In genomic region chr22:30694638-30695350, GRCh38 we compare ENCODE assay signal across 8 cellular contexts. TPM values are rescaled to one million over a fixed set of nuclear protein-coding genes. Genes with fewer than 3 reads are reported as not detected.
A peak's percentile ranks its signal among the peaks of the same experiment; 100 is the strongest.
DNase-seq lines count a peak whose midpoint lies in the region; ATAC-seq, FAIRE-seq and TF ChIP-seq lines count a peak whose summit lies in the region.

TSS of gene OSBP2 (plus strand) at chr22:30694874. CDS start at chr22:30694910, 36 bp downstream.

- peak within 1 kb of the TSS; percentile 35 for H3K27ac ChIP-seq in CD8-positive, alpha-beta T cell (ENCODE audit: low read depth, low read length)
- H3K27ac ChIP-seq in HUES64 (ENCODE audit: low read depth, low read length), result peak within 1 kb of the TSS; percentile 49; the same call in 1 of the 2 replicates
- peak within 1 kb of the TSS; percentile 48 to 98 (median 95) for H3K27ac ChIP-seq in dorsolateral prefrontal cortex
- H3K27ac ChIP-seq in lung (ENCODE audit: low read depth in 1 of 2, low read length in 1 of 2), result peak within 1 kb of the TSS in 1 of 2 donors; percentile 29

- POLR2A ChIA-PET in CD8-positive, alpha-beta T cell (lab: Charles Lee), result no interaction called here

- peak; percentile 43 for ATAC-seq in CD8-positive, alpha-beta T cell
- peak; percentile 37 for ATAC-seq in lung (ENCODE audit: insufficient read depth, low FRiP score)

- peak within 1 kb of the TSS; percentile 66 for H3K27ac Mint-ChIP-seq in CD8-positive, alpha-beta T cell

- peaks cover 10% of the 10 kb centered on the region for H3K27me3 Mint-ChIP-seq in CD8-positive, alpha-beta T cell (ENCODE audit: low read depth)

- no peaks in the 10 kb centered on the region for H3K36me3 ChIP-seq in CD8-positive, alpha-beta T cell (ENCODE audit: insufficient read depth, low read length)
- H3K36me3 ChIP-seq in HUES64 (ENCODE audit: insufficient read depth, low read length) (no peaks in the 10 kb centered on the region), lung (ENCODE audit: control insufficient read depth in 2 of 2, insufficient read depth in 2 of 2, low read length in 2 of 2) (no peaks in the 10 kb centered on the region)

- intact Hi-C loops in CD8-positive, alpha-beta T cell (cut with DNase I, micrococcal nuclease), result loop anchor here in 1 of 2 experiments (1.0 kb wide), 1 partner anchor 59 kb away; the partner anchor contains the start of gene SLC35E4
- intact Hi-C loops in dorsolateral prefrontal cortex (cut with DNase I), result loop anchor here (2.0 to 10.0 kb wide), 5 partner anchors 28 to 60 kb away; partner anchors contain the start of genes SLC35E4 (in 2 of the 2) and DUSP18 (in 1 of the 2)

- peak within 1 kb of the TSS; percentile 56 for H3K4me3 ChIP-seq in CD8-positive, alpha-beta T cell (ENCODE audit: low read depth, low read length)
- H3K4me3 ChIP-seq in HUES64 (ENCODE audit: low read length), result peak within 1 kb of the TSS; percentile 87
- peak within 1 kb of the TSS; percentile 64 to 95 (median 83) for H3K4me3 ChIP-seq in dorsolateral prefrontal cortex
- H3K4me3 ChIP-seq in lung, result peak within 1 kb of the TSS; percentile 36

- FAIRE-seq in RCC 7860 (lab: Jason Lieb, UNC), result no peak

- H3K4me1 ChIP-seq in CD8-positive, alpha-beta T cell (ENCODE audit: insufficient read depth, low read length), result peaks cover 11% of the 10 kb centered on the region
- peaks cover 3% of the 10 kb centered on the region; the same call in 1 of the 2 replicates for H3K4me1 ChIP-seq in HUES64 (ENCODE audit: insufficient read depth, low read length)
- peaks cover 0 to 15% of the 10 kb centered on the region in 2 donors for H3K4me1 ChIP-seq in lung (ENCODE audit: control insufficient read depth in 2 of 2, insufficient read depth in 2 of 2, low read length in 2 of 2)

- no peaks in the 10 kb centered on the region for H3K9me3 ChIP-seq in CD8-positive, alpha-beta T cell (ENCODE audit: low read length)
- H3K9me3 ChIP-seq in HUES64 (ENCODE audit: insufficient read depth, low read depth, low read length), result no peaks in the 10 kb centered on the region
- H3K9me3 ChIP-seq in lung (ENCODE audit: control insufficient read depth in 2 of 2, insufficient read depth in 1 of 2, low read length in 1 of 2), result no peaks in the 10 kb centered on the region

- peak in 6 of 7 experiments; percentile 10 to 57 (median 21) for DNase-seq in CD8-positive, alpha-beta T cell
- peak; percentile 36 for DNase-seq in activated CD4-positive, alpha-beta T cell treated with anti-CD3 and anti-CD28 coated beads, Interleukin-2, amount 50 U/mL, for 1 hour
- DNase-seq in dorsolateral prefrontal cortex (peak; percentile 33 to 78 (median 48)), lung (ENCODE audit: low spot score) (peak; percentile 30), NOMO-1 treated with dmso at 0.1 percent for 144 hours (lab: John Stamatoyannopoulos, UW; ENCODE audit: unreplicated experiment) (no peak), RCC 7860 (ENCODE audit: low spot score) (no peak)
- peak; percentile 53 for DNase-seq in stimulated activated CD8-positive, alpha-beta memory T cell treated with anti-CD3 and anti-CD28 coated beads, Interleukin-4, amount 100 ng/mL, for 48 hours

- peak within 1 kb of the TSS; percentile 91 for H3K4me3 Mint-ChIP-seq in CD8-positive, alpha-beta T cell

- H3K9me3 Mint-ChIP-seq in CD8-positive, alpha-beta T cell, result no peaks in the 10 kb centered on the region

- H3K27me3 ChIP-seq in CD8-positive, alpha-beta T cell (ENCODE audit: insufficient read depth, low read length), result no peaks in the 10 kb centered on the region
- H3K27me3 ChIP-seq in HUES64 (ENCODE audit: insufficient read depth, low read length) (peaks cover 28% of the 10 kb centered on the region), dorsolateral prefrontal cortex (no peaks in the 10 kb centered on the region), lung (ENCODE audit: control insufficient read depth, insufficient read depth) (no peaks in the 10 kb centered on the region)

- peaks cover 16% of the 10 kb centered on the region for H3K4me1 Mint-ChIP-seq in CD8-positive, alpha-beta T cell (ENCODE audit: low read depth)

- H3K36me3 Mint-ChIP-seq in CD8-positive, alpha-beta T cell, result no peaks in the 10 kb centered on the region

- no peak for TF ChIP-seq CTCF in CD8-positive, alpha-beta T cell (IDR thresholded peaks at IDR 0.05)
- TF ChIP-seq CTCF in dorsolateral prefrontal cortex (IDR thresholded peaks at IDR 0.05 in 54 of 56, conservative IDR thresholded peaks at IDR 0.05 in 2 of 56; ENCODE audit: low read depth in 1 of 56, partially characterized antibody in 56 of 56), result peak in 9 of 56 donors; percentile 3 to 30 (median 21)
- TF ChIP-seq CTCF in lung (IDR thresholded peaks at IDR 0.05; ENCODE audit: control extremely low read depth, extremely low read depth), result no peak

- CTCF ChIA-PET in CD8-positive, alpha-beta T cell (lab: Charles Lee), result interaction anchor here (1.3 kb wide), 1 partner anchor 11 kb away, joined by 3 read pairs; no protein-coding TSS in a partner anchor

- 1% methylated on average over 88 of the region's 88 CpGs for whole genome bisulfite sequencing in HUES64
- WGBS in lung, 2 donors, result 3% methylated on average over 56 to 88 of the region's 88 CpGs

- peak within 1 kb of the TSS; percentile 82 for H3K9ac ChIP-seq in HUES64 (ENCODE audit: low read depth, low read length)

RNA-seq across cellular contexts. Expression of gene OSBP2, which starts in this region (rescaled TPM):
- total RNA-seq in CD8-positive, alpha-beta T cell, result 1 to 10 TPM; 1.1 to 1.3 TPM
- polyA plus RNA-seq in HUES64 (2013, experiment 1 of 2), result 1.7 TPM
- 2.3 TPM for polyA plus RNA-seq in HUES64 (2013, experiment 2 of 2)
- total RNA-seq in dorsolateral prefrontal cortex (10 to 100 TPM; 27.3 to 54.6 (median 40.0) TPM), lung (10 to 100 TPM in 1 of 2 donors, 1 to 10 TPM in 1; 3.9 to 12.3 TPM)
- 1 to 10 TPM; 1.1 to 1.4 TPM for polyA plus RNA-seq in lung

Comparison
In these comparisons a context has a peak if more than half of its experiments do, and no peak if none do; other contexts are left out.
1. DNase-seq: peak in CD8-positive, alpha-beta T cell (6 of 7), activated CD4-positive, alpha-beta T cell treated with anti-CD3 and anti-CD28 coated beads, Interleukin-2, amount 50 U/mL, for 1 hour (single experiment), dorsolateral prefrontal cortex (10 of 10), lung (single experiment) and stimulated activated CD8-positive, alpha-beta memory T cell treated with anti-CD3 and anti-CD28 coated beads, Interleukin-4, amount 100 ng/mL, for 48 hours (single experiment); none in NOMO-1 treated with dmso at 0.1 percent for 144 hours (single experiment) and RCC 7860 (single experiment).
2. H3K4me3 ChIP-seq: peak in every context shown above with its lines; median percentile 87 in HUES64; 83 in dorsolateral prefrontal cortex; 56 in CD8-positive, alpha-beta T cell; 36 in lung.